Comparison of ENCODE assay signal across 9 cellular contexts in the genomic region with DNA sequence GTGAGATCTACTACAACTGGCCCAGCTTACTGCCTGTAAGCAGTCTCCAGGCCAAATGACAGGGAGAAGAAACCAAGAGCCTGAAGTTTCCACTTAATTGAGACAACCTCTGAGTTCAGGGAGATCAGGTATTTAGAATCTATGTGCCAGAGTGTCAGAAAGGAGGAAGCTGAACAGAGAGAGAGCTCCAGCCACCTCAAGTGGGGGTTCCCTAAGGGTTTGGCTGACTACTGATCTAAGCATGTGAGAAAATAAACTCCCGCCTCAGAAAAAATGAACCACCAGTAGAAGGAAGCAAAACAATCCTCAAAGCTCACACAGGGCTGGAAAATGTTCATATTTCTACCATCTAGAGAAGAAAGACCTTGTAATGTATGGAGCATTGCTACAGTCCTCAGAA. TPM values are rescaled to one million over a fixed set of nuclear protein-coding genes. Genes with fewer than 3 reads are reported as not detected.
DNase-seq lines count a peak whose midpoint lies in the region; ATAC-seq and TF ChIP-seq lines count a peak whose summit lies in the region.
"Had no signal": no experiment of that assay in that cellular context is flagged by ENCODE, and none has a peak within 500 bp of the region (broad histone marks: within the 10 kb centered on the region; RNA-seq: fewer than 3 reads in every experiment).

No MANE protein-coding gene starts in this region.

- CTCF ChIA-PET in AG04450 (lab: Charles Lee): interaction anchor here (0.6 kb wide), 1 partner anchor 496 kb away, joined by 3 read pairs; no protein-coding TSS in a partner anchor

- POLR2A ChIA-PET in AG04450 (lab: Yijun Ruan, JAX): interaction anchor here (0.6 to 1.4 kb wide), 2 partner anchors 18 to 114 kb away, joined by 4 to 8 read pairs; no protein-coding TSS in a partner anchor
- POLR2A ChIA-PET in activated naive CD8-positive, alpha-beta T cell treated with anti-CD3 and anti-CD28 coated beads, Interleukin-2, amount 10 ng/mL, durations not matched to agents 7 days and 5 days (lab: Charles Lee): interaction anchor here (0.6 kb wide), 1 partner anchor 65 kb away, joined by 4 read pairs; no protein-coding TSS in a partner anchor

- no peak for TF ChIP-seq EP300 in transverse colon (IDR thresholded peaks at IDR 0.05; ENCODE audit: low read depth)

- H3K4me1 ChIP-seq in transverse colon: peaks cover 0 to 22% (median 5%) of the 10 kb centered on the region in 4 donors

- H3K9me3 ChIP-seq in AG04450 (ENCODE audit: control insufficient read depth, insufficient read depth, low read length) (no peaks in the 10 kb centered on the region), transverse colon (no peaks in the 10 kb centered on the region)

- WGBS in transverse colon (ENCODE audit: low coverage in 1 of 2), 2 donors: 67 to 70% methylated on average over 1 of the region's 1 CpG

- H3K27me3 ChIP-seq in AG04450 (ENCODE audit: control insufficient read depth, insufficient read depth, low read length) (no peaks in the 10 kb centered on the region), transverse colon (no peaks in the 10 kb centered on the region)

- in situ Hi-C loops in transverse colon (cut with MboI; ENCODE audit: low pct_ligation_motif_present in 1 of 4, low pct_unique_long_range_greater_than_20kb in 1 of 4, low sequenced_read_pairs in 3 of 4): no loop called here

- no peak overlapping the region for H3K27ac Mint-ChIP-seq in activated naive CD8-positive, alpha-beta T cell treated with anti-CD3 and anti-CD28 coated beads, Interleukin-2, amount 10 ng/mL, durations not matched to agents 7 days and 5 days

- H3K27ac ChIP-seq in AG04450 (ENCODE audit: low read depth, low read length) (peak overlapping the region; percentile 47), transverse colon (no peak overlapping the region)

- no peaks in the 10 kb centered on the region for H3K9me3 Mint-ChIP-seq in activated naive CD8-positive, alpha-beta T cell treated with anti-CD3 and anti-CD28 coated beads, Interleukin-2, amount 10 ng/mL, durations not matched to agents 7 days and 5 days

- H3K36me3 ChIP-seq in transverse colon: no peaks in the 10 kb centered on the region

- DNase-seq in AG04450 (ENCODE audit: low read depth, low spot score) (no peak), skeletal muscle cell (ENCODE audit: low read depth) (peak; percentile 28), ureter (ENCODE audit: low spot score) (no peak), transverse colon (no peak)
- no peak for DNase-seq in activated naive CD8-positive, alpha-beta T cell treated with anti-CD3 and anti-CD28 coated beads, Interleukin-2, amount 10 ng/mL, durations not matched to agents 7 days and 5 days
- no peak for DNase-seq in activated CD8-positive, alpha-beta memory T cell treated with anti-CD3 and anti-CD28 coated beads, Interleukin-2, amount 50 U/mL, for 48 hours
- DNase-seq: right cardiac atrium had no signal

- H3K4me3 ChIP-seq in AG04450 (ENCODE audit: low read depth, low read length): no peak overlapping the region
- H3K4me3 ChIP-seq in skeletal muscle cell (ENCODE audit: low read depth, low read length): no peak overlapping the region
- H3K4me3 ChIP-seq in transverse colon: no peak overlapping the region

- no peak overlapping the region for H3K4me3 Mint-ChIP-seq in activated naive CD8-positive, alpha-beta T cell treated with anti-CD3 and anti-CD28 coated beads, Interleukin-2, amount 10 ng/mL, durations not matched to agents 7 days and 5 days

- TF ChIP-seq POLR2A in transverse colon (IDR thresholded peaks at IDR 0.05): no peak

- no peaks in the 10 kb centered on the region for H3K27me3 Mint-ChIP-seq in activated naive CD8-positive, alpha-beta T cell treated with anti-CD3 and anti-CD28 coated beads, Interleukin-2, amount 10 ng/mL, durations not matched to agents 7 days and 5 days

- ATAC-seq in GM18861 (IDR thresholded peaks at IDR 0.05; ENCODE audit: unreplicated experiment) (peak; percentile 83), HG03280 (IDR thresholded peaks at IDR 0.05; ENCODE audit: unreplicated experiment) (peak; percentile 55)
- ATAC-seq in activated naive CD8-positive, alpha-beta T cell treated with anti-CD3 and anti-CD28 coated beads, Interleukin-2, amount 10 ng/mL, durations not matched to agents 7 days and 5 days (ENCODE audit: low read depth): peak; percentile 52

- H3K36me3 Mint-ChIP-seq in activated naive CD8-positive, alpha-beta T cell treated with anti-CD3 and anti-CD28 coated beads, Interleukin-2, amount 10 ng/mL, durations not matched to agents 7 days and 5 days: peaks cover 20% of the 10 kb centered on the region

- TF ChIP-seq CTCF in AG04450 (IDR thresholded peaks at IDR 0.05; ENCODE audit: low read depth, low read length): no peak
- no peak for TF ChIP-seq CTCF in transverse colon (IDR thresholded peaks at IDR 0.05)

- intact Hi-C loops in transverse colon (cut with DNase I; ENCODE audit: low total_unique reads): no loop called here

- H3K4me1 Mint-ChIP-seq in activated naive CD8-positive, alpha-beta T cell treated with anti-CD3 and anti-CD28 coated beads, Interleukin-2, amount 10 ng/mL, durations not matched to agents 7 days and 5 days: peaks cover 19% of the 10 kb centered on the region

RNA-seq across cellular contexts. Expression of a gene that starts 25.0 kb away (rescaled TPM):
- 198 and 220 TPM in 2 replicates for polyA plus RNA-seq in AG04450 (2011; rRNA removed)
- 182 and 257 TPM in 2 replicates for polyA minus RNA-seq in AG04450 (2011; rRNA and poly(A)+ RNA removed)
- 100 to 1,000 TPM; 173 to 175 TPM for total RNA-seq in activated naive CD8-positive, alpha-beta T cell treated with anti-CD3 and anti-CD28 coated beads, Interleukin-2, amount 10 ng/mL, durations not matched to agents 7 days and 5 days
- total RNA-seq in ureter (315 TPM), transverse colon (100 to 1,000 TPM in 1 of 4 donors, 10 to 100 TPM in 3; 45.3 to 941 (median 69.1) TPM)

RNA-seq across cellular contexts. Expression of a gene that starts 46.6 kb away (rescaled TPM):
- 11.0 and 17.5 TPM in 2 replicates for polyA plus RNA-seq in AG04450 (2011; rRNA removed)
- 20.4 and 29.6 TPM in 2 replicates for polyA minus RNA-seq in AG04450 (2011; rRNA and poly(A)+ RNA removed)
- 10 to 100 TPM; 19.0 to 20.2 TPM for total RNA-seq in activated naive CD8-positive, alpha-beta T cell treated with anti-CD3 and anti-CD28 coated beads, Interleukin-2, amount 10 ng/mL, durations not matched to agents 7 days and 5 days
- total RNA-seq in ureter (41.6 TPM), transverse colon (10 to 100 TPM in 3 of 4 donors, 1 to 10 TPM in 1; 7.4 to 13.9 (median 12.0) TPM)
